1 cellular context compared by ENCODE assay signal in the genomic region with DNA sequence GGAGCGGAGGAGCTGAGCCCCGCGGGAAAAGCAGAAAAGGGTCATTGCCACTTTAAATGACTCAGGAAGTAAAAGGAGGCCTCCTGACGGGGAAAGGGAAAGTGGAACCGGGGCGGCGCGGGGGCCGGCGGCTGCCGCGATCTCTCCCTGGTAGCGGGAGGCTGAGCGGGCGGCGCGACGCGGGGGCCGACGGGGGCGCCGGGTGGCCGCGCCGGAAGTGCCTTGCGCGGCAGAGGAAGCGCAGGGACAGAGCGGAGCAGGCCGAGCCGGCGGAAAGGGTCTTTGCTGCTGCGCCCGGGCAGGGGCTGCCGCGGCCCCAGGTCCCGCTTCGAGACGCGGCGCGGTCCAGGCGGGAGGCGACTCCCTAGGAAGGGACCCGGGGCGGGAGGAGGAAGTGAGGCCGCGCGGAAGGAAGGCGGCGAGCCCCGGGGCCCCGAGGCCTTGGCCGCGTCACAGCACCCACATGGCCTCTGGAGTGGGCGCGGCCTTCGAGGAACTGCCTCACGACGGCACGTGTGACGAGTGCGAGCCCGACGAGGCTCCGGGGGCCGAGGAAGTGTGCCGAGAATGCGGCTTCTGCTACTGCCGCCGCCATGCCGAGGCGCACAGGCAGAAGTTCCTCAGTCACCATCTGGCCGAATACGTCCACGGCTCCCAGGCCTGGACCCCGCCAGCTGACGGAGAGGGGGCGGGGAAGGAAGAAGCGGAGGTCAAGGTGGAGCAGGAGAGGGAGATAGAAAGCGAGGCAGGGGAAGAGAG.
TF ChIP-seq lines count a peak whose summit lies in the region.

A gene with protein sequence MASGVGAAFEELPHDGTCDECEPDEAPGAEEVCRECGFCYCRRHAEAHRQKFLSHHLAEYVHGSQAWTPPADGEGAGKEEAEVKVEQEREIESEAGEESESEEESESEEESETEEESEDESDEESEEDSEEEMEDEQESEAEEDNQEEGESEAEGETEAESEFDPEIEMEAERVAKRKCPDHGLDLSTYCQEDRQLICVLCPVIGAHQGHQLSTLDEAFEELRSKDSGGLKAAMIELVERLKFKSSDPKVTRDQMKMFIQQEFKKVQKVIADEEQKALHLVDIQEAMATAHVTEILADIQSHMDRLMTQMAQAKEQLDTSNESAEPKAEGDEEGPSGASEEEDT (plus strand): TSS at position 127 of the 759 bp plus-strand sequence. CDS start 337 bp downstream, at position 464.

TF ChIP-seq in HepG2, 621 proteins besides CTCF, POLR2A, EP300 and RAD21 (continued from another document and continues in another):
- peak; percentile 98 for TF ChIP-seq ZNF343 (CRISPR knock-in tag; IDR thresholded peaks at IDR 0.05)
- TF ChIP-seq, protein P1, sequence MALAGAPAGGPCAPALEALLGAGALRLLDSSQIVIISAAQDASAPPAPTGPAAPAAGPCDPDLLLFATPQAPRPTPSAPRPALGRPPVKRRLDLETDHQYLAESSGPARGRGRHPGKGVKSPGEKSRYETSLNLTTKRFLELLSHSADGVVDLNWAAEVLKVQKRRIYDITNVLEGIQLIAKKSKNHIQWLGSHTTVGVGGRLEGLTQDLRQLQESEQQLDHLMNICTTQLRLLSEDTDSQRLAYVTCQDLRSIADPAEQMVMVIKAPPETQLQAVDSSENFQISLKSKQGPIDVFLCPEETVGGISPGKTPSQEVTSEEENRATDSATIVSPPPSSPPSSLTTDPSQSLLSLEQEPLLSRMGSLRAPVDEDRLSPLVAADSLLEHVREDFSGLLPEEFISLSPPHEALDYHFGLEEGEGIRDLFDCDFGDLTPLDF (CRISPR knock-in tag; IDR thresholded peaks at IDR 0.05): peak; percentile 80
- peak; percentile 95 for TF ChIP-seq SALL1 (CRISPR knock-in tag; IDR thresholded peaks at IDR 0.05)
- peak; percentile 99 for TF ChIP-seq ZNF782 (CRISPR knock-in tag; IDR thresholded peaks at IDR 0.05; ENCODE audit: borderline replicate concordance)
- 0 out of 2 replicates have a peak, but pooled peaks have one; percentile 50 for TF ChIP-seq ZKSCAN5 (CRISPR knock-in tag; IDR thresholded peaks at IDR 0.05)
- peak; percentile 67 for TF ChIP-seq PRPF4 (IDR thresholded peaks at IDR 0.05; ENCODE audit: low read depth, low read length, poor library complexity, severe bottlenecking)
- peak; percentile 33; the same call in 1 of the 2 replicates for TF ChIP-seq GTF3A (CRISPR knock-in tag; conservative IDR thresholded peaks at IDR 0.05)
- TF ChIP-seq TSC22D2 (CRISPR knock-in tag; IDR thresholded peaks at IDR 0.05; ENCODE audit: borderline replicate concordance): peak; percentile 94
- peak; percentile 98 for TF ChIP-seq NR2C2 (CRISPR knock-in tag; IDR thresholded peaks at IDR 0.05; ENCODE audit: borderline replicate concordance)
- TF ChIP-seq, protein P2, sequence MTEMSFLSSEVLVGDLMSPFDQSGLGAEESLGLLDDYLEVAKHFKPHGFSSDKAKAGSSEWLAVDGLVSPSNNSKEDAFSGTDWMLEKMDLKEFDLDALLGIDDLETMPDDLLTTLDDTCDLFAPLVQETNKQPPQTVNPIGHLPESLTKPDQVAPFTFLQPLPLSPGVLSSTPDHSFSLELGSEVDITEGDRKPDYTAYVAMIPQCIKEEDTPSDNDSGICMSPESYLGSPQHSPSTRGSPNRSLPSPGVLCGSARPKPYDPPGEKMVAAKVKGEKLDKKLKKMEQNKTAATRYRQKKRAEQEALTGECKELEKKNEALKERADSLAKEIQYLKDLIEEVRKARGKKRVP (CRISPR knock-in tag; IDR thresholded peaks at IDR 0.05): peak in 1 of 2 experiments; percentile 84; a peak in 2 of 4 replicates
- TF ChIP-seq ZNF768 (CRISPR knock-in tag; IDR thresholded peaks at IDR 0.05): peak; percentile 79; the same call in 1 of the 2 replicates
- TF ChIP-seq ZNF251 (CRISPR knock-in tag; IDR thresholded peaks at IDR 0.05): peak; percentile 98
- TF ChIP-seq, protein P3, sequence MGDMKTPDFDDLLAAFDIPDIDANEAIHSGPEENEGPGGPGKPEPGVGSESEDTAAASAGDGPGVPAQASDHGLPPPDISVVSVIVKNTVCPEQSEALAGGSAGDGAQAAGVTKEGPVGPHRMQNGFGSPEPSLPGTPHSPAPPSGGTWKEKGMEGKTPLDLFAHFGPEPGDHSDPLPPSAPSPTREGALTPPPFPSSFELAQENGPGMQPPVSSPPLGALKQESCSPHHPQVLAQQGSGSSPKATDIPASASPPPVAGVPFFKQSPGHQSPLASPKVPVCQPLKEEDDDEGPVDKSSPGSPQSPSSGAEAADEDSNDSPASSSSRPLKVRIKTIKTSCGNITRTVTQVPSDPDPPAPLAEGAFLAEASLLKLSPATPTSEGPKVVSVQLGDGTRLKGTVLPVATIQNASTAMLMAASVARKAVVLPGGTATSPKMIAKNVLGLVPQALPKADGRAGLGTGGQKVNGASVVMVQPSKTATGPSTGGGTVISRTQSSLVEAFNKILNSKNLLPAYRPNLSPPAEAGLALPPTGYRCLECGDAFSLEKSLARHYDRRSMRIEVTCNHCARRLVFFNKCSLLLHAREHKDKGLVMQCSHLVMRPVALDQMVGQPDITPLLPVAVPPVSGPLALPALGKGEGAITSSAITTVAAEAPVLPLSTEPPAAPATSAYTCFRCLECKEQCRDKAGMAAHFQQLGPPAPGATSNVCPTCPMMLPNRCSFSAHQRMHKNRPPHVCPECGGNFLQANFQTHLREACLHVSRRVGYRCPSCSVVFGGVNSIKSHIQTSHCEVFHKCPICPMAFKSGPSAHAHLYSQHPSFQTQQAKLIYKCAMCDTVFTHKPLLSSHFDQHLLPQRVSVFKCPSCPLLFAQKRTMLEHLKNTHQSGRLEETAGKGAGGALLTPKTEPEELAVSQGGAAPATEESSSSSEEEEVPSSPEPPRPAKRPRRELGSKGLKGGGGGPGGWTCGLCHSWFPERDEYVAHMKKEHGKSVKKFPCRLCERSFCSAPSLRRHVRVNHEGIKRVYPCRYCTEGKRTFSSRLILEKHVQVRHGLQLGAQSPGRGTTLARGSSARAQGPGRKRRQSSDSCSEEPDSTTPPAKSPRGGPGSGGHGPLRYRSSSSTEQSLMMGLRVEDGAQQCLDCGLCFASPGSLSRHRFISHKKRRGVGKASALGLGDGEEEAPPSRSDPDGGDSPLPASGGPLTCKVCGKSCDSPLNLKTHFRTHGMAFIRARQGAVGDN (CRISPR knock-in tag; IDR thresholded peaks at IDR 0.05): peak; percentile 100
- TF ChIP-seq MYNN (CRISPR knock-in tag; IDR thresholded peaks at IDR 0.05; ENCODE audit: low read depth): peak; percentile 94
- TF ChIP-seq, protein P4, sequence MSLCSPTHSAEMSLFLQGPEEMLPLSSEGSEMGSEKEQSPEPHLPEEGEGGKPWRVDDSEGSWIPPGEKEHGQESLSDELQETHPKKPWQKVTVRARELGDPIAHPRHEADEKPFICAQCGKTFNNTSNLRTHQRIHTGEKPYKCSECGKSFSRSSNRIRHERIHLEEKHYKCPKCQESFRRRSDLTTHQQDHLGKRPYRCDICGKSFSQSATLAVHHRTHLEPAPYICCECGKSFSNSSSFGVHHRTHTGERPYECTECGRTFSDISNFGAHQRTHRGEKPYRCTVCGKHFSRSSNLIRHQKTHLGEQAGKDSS (CRISPR knock-in tag; IDR thresholded peaks at IDR 0.05; ENCODE audit: borderline replicate concordance, low read depth): peak; percentile 93; the same call in 1 of the 2 replicates
- peak; percentile 91; the same call in 1 of the 2 replicates for TF ChIP-seq WIZ (CRISPR knock-in tag; IDR thresholded peaks at IDR 0.05)
- no peak for TF ChIP-seq NFIC (IDR thresholded peaks at IDR 0.05; ENCODE audit: low read length)
- TF ChIP-seq, protein P5, sequence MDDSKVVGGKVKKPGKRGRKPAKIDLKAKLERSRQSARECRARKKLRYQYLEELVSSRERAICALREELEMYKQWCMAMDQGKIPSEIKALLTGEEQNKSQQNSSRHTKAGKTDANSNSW (CRISPR knock-in tag; IDR thresholded peaks at IDR 0.05; ENCODE audit: borderline replicate concordance): peak; percentile 99
- TF ChIP-seq KAT8 (CRISPR knock-in tag; IDR thresholded peaks at IDR 0.05): peak; percentile 87
- TF ChIP-seq ZNF510 (CRISPR knock-in tag; IDR thresholded peaks at IDR 0.05; ENCODE audit: low read depth): peak; percentile 91; the same call in 1 of the 2 replicates
- TF ChIP-seq, protein P6, sequence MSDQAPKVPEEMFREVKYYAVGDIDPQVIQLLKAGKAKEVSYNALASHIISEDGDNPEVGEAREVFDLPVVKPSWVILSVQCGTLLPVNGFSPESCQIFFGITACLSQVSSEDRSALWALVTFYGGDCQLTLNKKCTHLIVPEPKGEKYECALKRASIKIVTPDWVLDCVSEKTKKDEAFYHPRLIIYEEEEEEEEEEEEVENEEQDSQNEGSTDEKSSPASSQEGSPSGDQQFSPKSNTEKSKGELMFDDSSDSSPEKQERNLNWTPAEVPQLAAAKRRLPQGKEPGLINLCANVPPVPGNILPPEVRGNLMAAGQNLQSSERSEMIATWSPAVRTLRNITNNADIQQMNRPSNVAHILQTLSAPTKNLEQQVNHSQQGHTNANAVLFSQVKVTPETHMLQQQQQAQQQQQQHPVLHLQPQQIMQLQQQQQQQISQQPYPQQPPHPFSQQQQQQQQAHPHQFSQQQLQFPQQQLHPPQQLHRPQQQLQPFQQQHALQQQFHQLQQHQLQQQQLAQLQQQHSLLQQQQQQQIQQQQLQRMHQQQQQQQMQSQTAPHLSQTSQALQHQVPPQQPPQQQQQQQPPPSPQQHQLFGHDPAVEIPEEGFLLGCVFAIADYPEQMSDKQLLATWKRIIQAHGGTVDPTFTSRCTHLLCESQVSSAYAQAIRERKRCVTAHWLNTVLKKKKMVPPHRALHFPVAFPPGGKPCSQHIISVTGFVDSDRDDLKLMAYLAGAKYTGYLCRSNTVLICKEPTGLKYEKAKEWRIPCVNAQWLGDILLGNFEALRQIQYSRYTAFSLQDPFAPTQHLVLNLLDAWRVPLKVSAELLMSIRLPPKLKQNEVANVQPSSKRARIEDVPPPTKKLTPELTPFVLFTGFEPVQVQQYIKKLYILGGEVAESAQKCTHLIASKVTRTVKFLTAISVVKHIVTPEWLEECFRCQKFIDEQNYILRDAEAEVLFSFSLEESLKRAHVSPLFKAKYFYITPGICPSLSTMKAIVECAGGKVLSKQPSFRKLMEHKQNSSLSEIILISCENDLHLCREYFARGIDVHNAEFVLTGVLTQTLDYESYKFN (CRISPR knock-in tag; conservative IDR thresholded peaks at IDR 0.05): no peak
- TF ChIP-seq, protein P7, sequence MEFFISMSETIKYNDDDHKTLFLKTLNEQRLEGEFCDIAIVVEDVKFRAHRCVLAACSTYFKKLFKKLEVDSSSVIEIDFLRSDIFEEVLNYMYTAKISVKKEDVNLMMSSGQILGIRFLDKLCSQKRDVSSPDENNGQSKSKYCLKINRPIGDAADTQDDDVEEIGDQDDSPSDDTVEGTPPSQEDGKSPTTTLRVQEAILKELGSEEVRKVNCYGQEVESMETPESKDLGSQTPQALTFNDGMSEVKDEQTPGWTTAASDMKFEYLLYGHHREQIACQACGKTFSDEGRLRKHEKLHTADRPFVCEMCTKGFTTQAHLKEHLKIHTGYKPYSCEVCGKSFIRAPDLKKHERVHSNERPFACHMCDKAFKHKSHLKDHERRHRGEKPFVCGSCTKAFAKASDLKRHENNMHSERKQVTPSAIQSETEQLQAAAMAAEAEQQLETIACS (CRISPR knock-in tag; IDR thresholded peaks at IDR 0.05): peak; percentile 68
- no peak for TF ChIP-seq CBX1 (IDR thresholded peaks at IDR 0.05; ENCODE audit: low read depth)
- TF ChIP-seq ELF1 (CRISPR knock-in tag; IDR thresholded peaks at IDR 0.05): no peak; the same call in 1 of the 2 replicates
- TF ChIP-seq GATA4 (IDR thresholded peaks at IDR 0.05; ENCODE audit: borderline replicate concordance, low read depth): no peak
- TF ChIP-seq ZNF350 (CRISPR knock-in tag; IDR thresholded peaks at IDR 0.05; ENCODE audit: borderline replicate concordance, low read depth): peak; percentile 66; the same call in 1 of the 2 replicates
- peak; percentile 96 for TF ChIP-seq ZBTB7A (CRISPR knock-in tag; IDR thresholded peaks at IDR 0.05)
- TF ChIP-seq, protein P8, sequence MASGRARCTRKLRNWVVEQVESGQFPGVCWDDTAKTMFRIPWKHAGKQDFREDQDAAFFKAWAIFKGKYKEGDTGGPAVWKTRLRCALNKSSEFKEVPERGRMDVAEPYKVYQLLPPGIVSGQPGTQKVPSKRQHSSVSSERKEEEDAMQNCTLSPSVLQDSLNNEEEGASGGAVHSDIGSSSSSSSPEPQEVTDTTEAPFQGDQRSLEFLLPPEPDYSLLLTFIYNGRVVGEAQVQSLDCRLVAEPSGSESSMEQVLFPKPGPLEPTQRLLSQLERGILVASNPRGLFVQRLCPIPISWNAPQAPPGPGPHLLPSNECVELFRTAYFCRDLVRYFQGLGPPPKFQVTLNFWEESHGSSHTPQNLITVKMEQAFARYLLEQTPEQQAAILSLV (CRISPR knock-in tag; IDR thresholded peaks at IDR 0.05; ENCODE audit: borderline replicate concordance): peak; percentile 97; the same call in 1 of the 2 replicates
- no peak for TF ChIP-seq HNF4A (CRISPR knock-in tag; IDR thresholded peaks at IDR 0.05)
- TF ChIP-seq, protein P9, sequence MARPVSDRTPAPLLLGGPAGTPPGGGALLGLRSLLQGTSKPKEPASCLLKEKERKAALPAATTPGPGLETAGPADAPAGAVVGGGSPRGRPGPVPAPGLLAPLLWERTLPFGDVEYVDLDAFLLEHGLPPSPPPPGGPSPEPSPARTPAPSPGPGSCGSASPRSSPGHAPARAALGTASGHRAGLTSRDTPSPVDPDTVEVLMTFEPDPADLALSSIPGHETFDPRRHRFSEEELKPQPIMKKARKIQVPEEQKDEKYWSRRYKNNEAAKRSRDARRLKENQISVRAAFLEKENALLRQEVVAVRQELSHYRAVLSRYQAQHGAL (CRISPR knock-in tag; IDR thresholded peaks at IDR 0.05; ENCODE audit: not compliant biosample characterization): peak; percentile 95
- no peak for TF ChIP-seq POLR2AphosphoS2 (IDR thresholded peaks at IDR 0.05; ENCODE audit: low read depth, low read length)
- TF ChIP-seq ZNF7 (CRISPR knock-in tag; IDR thresholded peaks at IDR 0.05): 0 out of 2 replicates have a peak, but pooled peaks have one; percentile 46
- no peak for TF ChIP-seq ZNF747 (CRISPR knock-in tag; IDR thresholded peaks at IDR 0.05; ENCODE audit: borderline replicate concordance)
- TF ChIP-seq NR2F2 (IDR thresholded peaks at IDR 0.05; ENCODE audit: borderline replicate concordance, low read depth): no peak
- TF ChIP-seq ZNF230 (CRISPR knock-in tag; IDR thresholded peaks at IDR 0.05): peak; percentile 99
- peak; percentile 95 for TF ChIP-seq ZSCAN21 (CRISPR knock-in tag; IDR thresholded peaks at IDR 0.05; ENCODE audit: borderline replicate concordance)
- no peak for TF ChIP-seq ATF1 (CRISPR knock-in tag; IDR thresholded peaks at IDR 0.05)
- TF ChIP-seq ETV5 (CRISPR knock-in tag; IDR thresholded peaks at IDR 0.05; ENCODE audit: borderline replicate concordance): peak; percentile 29
- peak; percentile 90; the same call in 1 of the 2 replicates for TF ChIP-seq MEF2D (CRISPR knock-in tag; IDR thresholded peaks at IDR 0.05)
- TF ChIP-seq HMG20A (CRISPR knock-in tag; IDR thresholded peaks at IDR 0.05; ENCODE audit: borderline replicate concordance): peak; percentile 19; the same call in 1 of the 2 replicates
- TF ChIP-seq ZNF333 (CRISPR knock-in tag; IDR thresholded peaks at IDR 0.05; ENCODE audit: borderline replicate concordance): peak; percentile 69; the same call in 1 of the 2 replicates
- TF ChIP-seq, protein P10, sequence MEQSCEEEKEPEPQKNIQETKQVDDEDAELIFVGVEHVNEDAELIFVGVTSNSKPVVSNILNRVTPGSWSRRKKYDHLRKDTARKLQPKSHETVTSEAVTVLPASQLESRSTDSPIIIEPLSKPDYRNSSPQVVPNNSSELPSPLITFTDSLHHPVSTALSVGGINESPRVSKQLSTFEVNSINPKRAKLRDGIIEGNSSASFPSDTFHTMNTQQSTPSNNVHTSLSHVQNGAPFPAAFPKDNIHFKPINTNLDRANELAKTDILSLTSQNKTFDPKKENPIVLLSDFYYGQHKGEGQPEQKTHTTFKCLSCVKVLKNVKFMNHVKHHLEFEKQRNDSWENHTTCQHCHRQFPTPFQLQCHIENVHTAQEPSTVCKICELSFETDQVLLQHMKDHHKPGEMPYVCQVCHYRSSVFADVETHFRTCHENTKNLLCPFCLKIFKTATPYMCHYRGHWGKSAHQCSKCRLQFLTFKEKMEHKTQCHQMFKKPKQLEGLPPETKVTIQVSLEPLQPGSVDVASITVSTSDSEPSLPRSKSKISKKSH (CRISPR knock-in tag; IDR thresholded peaks at IDR 0.05; ENCODE audit: borderline replicate concordance): peak; percentile 99
